Comparison of ENCODE assay signal across 10 cellular contexts in genomic region chr14:68507544-68508081, GRCh38.
DNase-seq lines count a peak whose midpoint lies in the region; ATAC-seq and TF ChIP-seq lines count a peak whose summit lies in the region.
"Had no signal": no experiment of that assay in that cellular context is flagged by ENCODE, and none has a peak within 500 bp of the region (broad histone marks: within the 10 kb centered on the region; RNA-seq: fewer than 3 reads in every experiment).

No MANE protein-coding gene starts in this region.

- peak overlapping the region; percentile 7 for H2BK12ac ChIP-seq in trophoblast cell (ENCODE audit: low read length)

- no peak overlapping the region for H4K8ac ChIP-seq in trophoblast cell (ENCODE audit: low read depth, low read length)

- no peaks in the 10 kb centered on the region for H3K9me3 ChIP-seq in Peyer's patch
- peaks cover 2% of the 10 kb centered on the region for H3K9me3 ChIP-seq in trophoblast cell (ENCODE audit: insufficient read depth, low read depth, low read length)
- no peaks in the 10 kb centered on the region for H3K9me3 ChIP-seq in gastrocnemius medialis

- no peak overlapping the region for H3K9ac ChIP-seq in trophoblast cell (ENCODE audit: low read length)
- H3K9ac ChIP-seq: KMS-11 had no signal

- intact Hi-C loops in gastrocnemius medialis (cut with DNase I; ENCODE audit: low total_unique reads) = no loop called here

- no peak overlapping the region for H2BK5ac ChIP-seq in trophoblast cell (ENCODE audit: low read depth, low read length, poor library complexity)

- peaks cover 57% of the 10 kb centered on the region for H3K79me1 ChIP-seq in trophoblast cell (ENCODE audit: low read length)

- peak overlapping the region; percentile 58 for H3K14ac ChIP-seq in trophoblast cell (ENCODE audit: low read length)

- H3K36me3 ChIP-seq in Peyer's patch = no peaks in the 10 kb centered on the region
- no peaks in the 10 kb centered on the region for H3K36me3 ChIP-seq in trophoblast cell (ENCODE audit: control insufficient read depth in 1 of 2, insufficient read depth in 2 of 2, low read length in 2 of 2)
- H3K36me3 ChIP-seq in gastrocnemius medialis = no peaks in the 10 kb centered on the region

- no peak for ATAC-seq in GM18511 (IDR thresholded peaks at IDR 0.05; ENCODE audit: unreplicated experiment)
- no peak for ATAC-seq in gastrocnemius medialis

- peaks cover 3% of the 10 kb centered on the region for H3K79me2 ChIP-seq in trophoblast cell (ENCODE audit: control insufficient read depth, insufficient read depth, low read length, poor library complexity)

- in situ Hi-C loops in gastrocnemius medialis (cut with MboI; ENCODE audit: low sequenced_read_pairs in 4 of 4) = loop anchor here in 1 of 4 donors (25.0 kb wide), 1 partner anchor 570 kb away; no protein-coding TSS in a partner anchor

- peak overlapping the region; percentile 99 for H4K91ac ChIP-seq in trophoblast cell (ENCODE audit: low read depth, low read length)

- H3K27me3 ChIP-seq in Peyer's patch = no peaks in the 10 kb centered on the region
- no peaks in the 10 kb centered on the region for H3K27me3 ChIP-seq in trophoblast cell (ENCODE audit: insufficient read depth, low read length)
- H3K27me3 ChIP-seq in gastrocnemius medialis = no peaks in the 10 kb centered on the region

- H2AK5ac ChIP-seq in trophoblast cell (ENCODE audit: low read length) = peak overlapping the region; percentile 49

- DNase-seq in DMS53 (lab: John Stamatoyannopoulos, UW) (peak; percentile 29), Peyer's patch (no peak), trophoblast cell (no peak), NCI-H1930 (lab: John Stamatoyannopoulos, UW) (no peak), gastrocnemius medialis (no peak), coronary artery (ENCODE audit: low spot score) (no peak)
- peak; percentile 76 for DNase-seq in central memory CD4-positive, alpha-beta T cell
- DNase-seq: EL had no signal

- H3K4ac ChIP-seq in trophoblast cell (ENCODE audit: low read depth, low read length) = no peak overlapping the region

- TF ChIP-seq CTCF in Peyer's patch (IDR thresholded peaks at IDR 0.05) = no peak
- TF ChIP-seq CTCF in gastrocnemius medialis (IDR thresholded peaks at IDR 0.05 in 4 of 5, conservative IDR thresholded peaks at IDR 0.05 in 1 of 5) = no peak
- no peak for TF ChIP-seq CTCF in coronary artery (IDR thresholded peaks at IDR 0.05)

- H3K27ac ChIP-seq in Peyer's patch (peak overlapping the region; percentile 30 to 80 (median 56)), trophoblast cell (ENCODE audit: low read depth, low read length) (no peak overlapping the region), gastrocnemius medialis (no peak overlapping the region), coronary artery (no peak overlapping the region)
- H3K27ac ChIP-seq: KMS-11 had no signal

- H4K12ac ChIP-seq in trophoblast cell (ENCODE audit: low read depth, low read length) = no peak overlapping the region

- peaks cover 0 to 32% (median 15%) of the 10 kb centered on the region in 4 donors for H3K4me1 ChIP-seq in Peyer's patch
- peaks cover 31 to 32% of the 10 kb centered on the region in 2 experiments for H3K4me1 ChIP-seq in trophoblast cell (ENCODE audit: control insufficient read depth in 1 of 2, insufficient read depth in 2 of 2, low read length in 2 of 2)
- H3K4me1 ChIP-seq in gastrocnemius medialis = peaks cover 14 to 15% of the 10 kb centered on the region in 2 donors

- H3K4me3 ChIP-seq in Peyer's patch (no peak overlapping the region), trophoblast cell (ENCODE audit: low read depth, low read length) (no peak overlapping the region), gastrocnemius medialis (no peak overlapping the region), coronary artery (no peak overlapping the region)

- H2AFZ ChIP-seq in trophoblast cell (ENCODE audit: insufficient read depth, low read length, poor library complexity) = no peak overlapping the region

- H2BK120ac ChIP-seq in trophoblast cell (ENCODE audit: insufficient read depth, low read length, poor library complexity) = peak overlapping the region; percentile 62

- no peak overlapping the region for H3K23ac ChIP-seq in trophoblast cell (ENCODE audit: low read length)

- no peak overlapping the region for H3K4me2 ChIP-seq in trophoblast cell (ENCODE audit: low read length)

- H3K18ac ChIP-seq in trophoblast cell (ENCODE audit: low read length) = peak overlapping the region; percentile 55

- WGBS in trophoblast cell (ENCODE audit: extremely low coverage, insufficient coverage, insufficient read length) = no CpG with 5 or more reads among the region's 10 CpGs

- TF ChIP-seq POLR2A in Peyer's patch (IDR thresholded peaks at IDR 0.05) = no peak
- TF ChIP-seq POLR2A in gastrocnemius medialis (IDR thresholded peaks at IDR 0.05) = no peak

Comparison
In these comparisons a context has a peak if more than half of its experiments do, and no peak if none do; other contexts are left out.
1. DNase-seq: peak in DMS53 (single experiment) and central memory CD4-positive, alpha-beta T cell (single experiment); none in Peyer's patch (0 of 3), trophoblast cell (0 of 2), NCI-H1930 (0 of 2), gastrocnemius medialis (0 of 2) and coronary artery (single experiment).
2. H3K27ac ChIP-seq: peak in Peyer's patch (4 of 4); none in trophoblast cell (single experiment), gastrocnemius medialis (0 of 4) and coronary artery (0 of 2).